In genomic region chr11:47186937-47187681, GRCh38 we compare ENCODE assay signal across 8 cellular contexts. TPM values are rescaled to one million over a fixed set of nuclear protein-coding genes. Genes with fewer than 3 reads are reported as not detected.
DNase-seq lines count a peak whose midpoint lies in the region; ATAC-seq and TF ChIP-seq lines count a peak whose summit lies in the region.

No MANE protein-coding gene starts in this region.

- H3K36me3 Mint-ChIP-seq in stimulated activated effector memory CD8-positive, alpha-beta T cell treated with anti-CD3 and anti-CD28 coated beads, Interleukin-12 subunit alpha, Interleukin-12 subunit beta, amount 100 ng/mL, for 72 hours, result no peaks in the 10 kb centered on the region

- H2BK5ac ChIP-seq in mesenchymal stem cell (ENCODE audit: low read depth, low read length, poor library complexity, severe bottlenecking), result no peak overlapping the region

- peak; percentile 66 for DNase-seq in HuH-7 (ENCODE audit: low spot score)
- DNase-seq in activated CD4-positive, alpha-beta T cell treated with anti-CD3 and anti-CD28 coated beads, Interleukin-2, amount 50 U/mL, for 4 hours, result peak; percentile 43 to 56
- peak; percentile 74 for DNase-seq in mesenchymal stem cell
- no peak for DNase-seq in stimulated activated effector memory CD8-positive, alpha-beta T cell treated with anti-CD3 and anti-CD28 coated beads, Interleukin-12 subunit alpha, Interleukin-12 subunit beta, amount 100 ng/mL, for 72 hours (ENCODE audit: low spot score in 2 of 2)
- no peak for DNase-seq in NCI-H187 (lab: John Stamatoyannopoulos, UW)
- DNase-seq in NCI-H345 treated with DMSO at 0.1 percent for 48 hours (lab: John Stamatoyannopoulos, UW; ENCODE audit: unreplicated experiment), result no peak

- H3K4me3 Mint-ChIP-seq in stimulated activated effector memory CD8-positive, alpha-beta T cell treated with anti-CD3 and anti-CD28 coated beads, Interleukin-12 subunit alpha, Interleukin-12 subunit beta, amount 100 ng/mL, for 72 hours, result peak overlapping the region; percentile 72

- no peaks in the 10 kb centered on the region for H3K4me1 Mint-ChIP-seq in stimulated activated effector memory CD8-positive, alpha-beta T cell treated with anti-CD3 and anti-CD28 coated beads, Interleukin-12 subunit alpha, Interleukin-12 subunit beta, amount 100 ng/mL, for 72 hours

- H4K20me1 ChIP-seq in DOHH2 (ENCODE audit: control insufficient read depth, insufficient read depth, low read depth, low read length), result no peaks in the 10 kb centered on the region

- no peaks in the 10 kb centered on the region for H3K9me3 Mint-ChIP-seq in stimulated activated effector memory CD8-positive, alpha-beta T cell treated with anti-CD3 and anti-CD28 coated beads, Interleukin-12 subunit alpha, Interleukin-12 subunit beta, amount 100 ng/mL, for 72 hours

- no peaks in the 10 kb centered on the region for H3F3A ChIP-seq in DOHH2 (ENCODE audit: control insufficient read depth, insufficient read depth)

- H2BK12ac ChIP-seq in mesenchymal stem cell (ENCODE audit: low read length in 2 of 2), result peak overlapping the region in 1 of 2 experiments; percentile 40

- no peaks in the 10 kb centered on the region for H3K79me2 ChIP-seq in DOHH2 (ENCODE audit: control insufficient read depth, low read length)

- peak overlapping the region; percentile 30 for H2AFZ ChIP-seq in mesenchymal stem cell (ENCODE audit: low read depth, low read length)

- ATAC-seq in stimulated activated effector memory CD8-positive, alpha-beta T cell treated with anti-CD3 and anti-CD28 coated beads, Interleukin-12 subunit alpha, Interleukin-12 subunit beta, amount 100 ng/mL, for 72 hours, result peak; percentile 62

- peak overlapping the region; percentile 9 for H4K8ac ChIP-seq in mesenchymal stem cell (ENCODE audit: low read length)

- H3K9ac ChIP-seq in endocrine pancreas (ENCODE audit: control insufficient read depth, insufficient read depth, low read length) (no peak overlapping the region), mesenchymal stem cell (ENCODE audit: low read length) (peak overlapping the region; percentile 57)

- H4K91ac ChIP-seq in mesenchymal stem cell (ENCODE audit: low read length), result no peak overlapping the region

- TF ChIP-seq CTCF in DOHH2 (IDR thresholded peaks at IDR 0.05; ENCODE audit: low read depth, low read length, poor library complexity, severe bottlenecking), result peak; percentile 48

- H3K9me2 ChIP-seq in DOHH2 (replicated peaks; ENCODE audit: control insufficient read depth, low read length), result no peaks in the 10 kb centered on the region

- H3K4me1 ChIP-seq in DOHH2 (ENCODE audit: control insufficient read depth, low read length) (peaks cover 19% of the 10 kb centered on the region), endocrine pancreas (ENCODE audit: control insufficient read depth, insufficient read depth, low read length) (no peaks in the 10 kb centered on the region), mesenchymal stem cell (ENCODE audit: control insufficient read depth, insufficient read depth, low read depth, low read length) (peaks cover 30% of the 10 kb centered on the region)

- H3K14ac ChIP-seq in mesenchymal stem cell (ENCODE audit: low read length in 2 of 2), result no peak overlapping the region

- peak overlapping the region in 1 of 2 experiments; percentile 81 for H3K23ac ChIP-seq in mesenchymal stem cell (ENCODE audit: low read length in 2 of 2)

- peak overlapping the region; percentile 40 for H2BK120ac ChIP-seq in mesenchymal stem cell (ENCODE audit: low read depth, low read length)

- no peak overlapping the region for H3K27ac Mint-ChIP-seq in stimulated activated effector memory CD8-positive, alpha-beta T cell treated with anti-CD3 and anti-CD28 coated beads, Interleukin-12 subunit alpha, Interleukin-12 subunit beta, amount 100 ng/mL, for 72 hours

- H3K9me3 ChIP-seq in DOHH2 (ENCODE audit: control insufficient read depth, insufficient read depth, low read length), result no peaks in the 10 kb centered on the region
- H3K9me3 ChIP-seq in endocrine pancreas (ENCODE audit: control insufficient read depth, low read length), result no peaks in the 10 kb centered on the region
- H3K9me3 ChIP-seq in mesenchymal stem cell (ENCODE audit: control insufficient read depth, low read length), result no peaks in the 10 kb centered on the region

- peak overlapping the region; percentile 70 for H3K4me3 ChIP-seq in DOHH2 (ENCODE audit: low read length)
- peak overlapping the region; percentile 29 for H3K4me3 ChIP-seq in endocrine pancreas (ENCODE audit: control insufficient read depth, insufficient read depth, low read length)
- H3K4me3 ChIP-seq in mesenchymal stem cell (ENCODE audit: insufficient read depth in 1 of 2, low read depth in 1 of 2, low read length in 2 of 2), result peak overlapping the region; percentile 72 to 83

- peaks cover 8% of the 10 kb centered on the region for H3K79me1 ChIP-seq in mesenchymal stem cell (replicated peaks; ENCODE audit: low read length, poor library complexity, severe bottlenecking)

- peak overlapping the region; percentile 24 for H2AK5ac ChIP-seq in mesenchymal stem cell (ENCODE audit: low read length, severe bottlenecking)

- H3K4me2 ChIP-seq in DOHH2 (ENCODE audit: low read length), result peak overlapping the region; percentile 79
- H3K4me2 ChIP-seq in mesenchymal stem cell (ENCODE audit: low read length, poor library complexity, severe bottlenecking), result peak overlapping the region; percentile 98

- H3K27ac ChIP-seq in DOHH2 (ENCODE audit: low read depth, low read length), result no peak overlapping the region
- peak overlapping the region; percentile 71 for H3K27ac ChIP-seq in mesenchymal stem cell (ENCODE audit: low read length, poor library complexity, severe bottlenecking)

- peak overlapping the region; percentile 33 for H2BK15ac ChIP-seq in mesenchymal stem cell (ENCODE audit: low read depth, poor library complexity, severe bottlenecking)

- peak overlapping the region; percentile 40 to 85 for H3K18ac ChIP-seq in mesenchymal stem cell (ENCODE audit: low read depth in 1 of 2, low read length in 2 of 2)

- no peak overlapping the region for H3K4ac ChIP-seq in mesenchymal stem cell (ENCODE audit: low read depth in 1 of 2, low read length in 2 of 2)

- under 1% methylated on average over 45 of the region's 53 CpGs for WGBS in mesenchymal stem cell

- peaks cover 37% of the 10 kb centered on the region for H3K27me3 ChIP-seq in DOHH2 (ENCODE audit: control insufficient read depth, low read length)
- H3K27me3 ChIP-seq in endocrine pancreas (ENCODE audit: control insufficient read depth, insufficient read depth, low read length), result no peaks in the 10 kb centered on the region
- no peaks in the 10 kb centered on the region for H3K27me3 ChIP-seq in mesenchymal stem cell (ENCODE audit: control insufficient read depth in 1 of 2, insufficient read depth in 1 of 2, low read length in 2 of 2)

- H3K36me3 ChIP-seq in DOHH2 (ENCODE audit: control insufficient read depth, low read length), result no peaks in the 10 kb centered on the region
- H3K36me3 ChIP-seq in endocrine pancreas (ENCODE audit: control insufficient read depth, insufficient read depth, low read length), result no peaks in the 10 kb centered on the region
- H3K36me3 ChIP-seq in mesenchymal stem cell (ENCODE audit: control insufficient read depth in 1 of 2, insufficient read depth in 2 of 2, low read depth in 1 of 2, low read length in 2 of 2), result peaks cover 0 to 22% of the 10 kb centered on the region in 2 experiments

RNA-seq across cellular contexts. Expression of gene PACSIN3, which starts 0.9 kb away (rescaled TPM):
- polyA plus RNA-seq in mesenchymal stem cell (2013, experiment 1 of 2), result 13.3 TPM
- polyA plus RNA-seq in mesenchymal stem cell (2013, experiment 2 of 2), result 13.7 TPM

RNA-seq across cellular contexts. Expression of gene ARFGAP2, which starts 10.4 kb away (rescaled TPM):
- 41.6 TPM for polyA plus RNA-seq in mesenchymal stem cell (2013, experiment 1 of 2)
- polyA plus RNA-seq in mesenchymal stem cell (2013, experiment 2 of 2), result 39.9 TPM

RNA-seq across cellular contexts. Expression of gene DDB2, which starts 27.7 kb away (rescaled TPM):
- polyA plus RNA-seq in mesenchymal stem cell (2013, experiment 1 of 2), result 32.7 TPM
- 30.8 TPM for polyA plus RNA-seq in mesenchymal stem cell (2013, experiment 2 of 2)

Comparison
In these comparisons a context has a peak if more than half of its experiments do, and no peak if none do; other contexts are left out.
1. DNase-seq: peak in HuH-7 (single experiment), activated CD4-positive, alpha-beta T cell treated with anti-CD3 and anti-CD28 coated beads, Interleukin-2, amount 50 U/mL, for 4 hours (2 of 2) and mesenchymal stem cell (single experiment); none in stimulated activated effector memory CD8-positive, alpha-beta T cell treated with anti-CD3 and anti-CD28 coated beads, Interleukin-12 subunit alpha, Interleukin-12 subunit beta, amount 100 ng/mL, for 72 hours (0 of 2), NCI-H187 (0 of 2) and NCI-H345 treated with DMSO at 0.1 percent for 48 hours (single experiment).
2. Peak in every context shown above with its lines, with median percentiles within 50 percentile points of each other: H3K4me3 ChIP-seq.